In the genomic region with DNA sequence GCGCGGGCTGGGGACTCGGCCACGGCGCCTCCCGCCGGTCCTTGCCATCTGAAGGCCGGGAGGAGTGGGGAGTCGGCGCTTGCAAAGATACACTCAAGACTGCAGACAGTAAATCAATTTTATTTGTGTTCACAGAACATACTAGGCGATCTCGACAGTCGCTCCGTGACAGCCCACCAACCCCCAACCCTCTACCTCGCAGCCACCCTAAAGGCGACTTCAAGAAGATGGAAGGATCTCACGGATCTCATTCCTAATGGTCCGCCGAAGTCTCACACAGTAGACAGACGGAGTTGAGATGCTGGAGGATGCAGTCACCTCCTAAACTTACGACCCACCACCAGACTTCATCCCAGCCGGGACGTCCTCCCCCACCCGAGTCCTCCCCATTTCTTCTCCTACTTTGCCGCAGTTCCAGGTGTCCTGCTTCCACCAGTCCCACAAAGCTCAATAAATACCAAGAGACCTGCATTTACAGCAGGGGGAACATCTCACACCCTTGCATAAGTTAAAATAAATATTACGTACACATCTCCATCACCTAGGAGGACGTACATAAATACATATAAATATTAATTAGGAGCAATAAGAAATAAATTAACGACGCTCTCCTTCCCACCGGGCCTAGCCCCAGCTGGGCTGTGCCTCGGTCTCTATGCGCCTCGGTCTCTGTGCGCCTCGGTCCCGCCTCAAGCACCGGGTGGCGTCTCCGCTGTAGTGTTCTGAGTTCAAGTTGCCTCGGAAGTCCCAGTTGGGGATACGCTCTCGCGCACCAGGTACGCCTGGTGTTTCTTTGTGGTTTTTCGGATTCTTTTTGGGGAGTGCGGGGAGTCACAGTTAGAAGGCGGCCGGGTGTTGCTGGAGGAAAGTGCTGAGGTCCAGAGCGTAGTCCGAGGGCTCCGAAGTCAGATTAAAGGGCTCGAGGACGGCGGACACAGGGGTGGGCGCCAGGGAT, we compare ENCODE assay signal across 1 cellular context.
A peak's percentile ranks its signal among the peaks of the same experiment; 100 is the strongest.
TF ChIP-seq lines count a peak whose summit lies in the region.

No MANE protein-coding gene starts in this region.

TF ChIP-seq in HEK293, 187 proteins besides CTCF, POLR2A, EP300 and RAD21 (continued from another document):
- TF ChIP-seq, protein P1, sequence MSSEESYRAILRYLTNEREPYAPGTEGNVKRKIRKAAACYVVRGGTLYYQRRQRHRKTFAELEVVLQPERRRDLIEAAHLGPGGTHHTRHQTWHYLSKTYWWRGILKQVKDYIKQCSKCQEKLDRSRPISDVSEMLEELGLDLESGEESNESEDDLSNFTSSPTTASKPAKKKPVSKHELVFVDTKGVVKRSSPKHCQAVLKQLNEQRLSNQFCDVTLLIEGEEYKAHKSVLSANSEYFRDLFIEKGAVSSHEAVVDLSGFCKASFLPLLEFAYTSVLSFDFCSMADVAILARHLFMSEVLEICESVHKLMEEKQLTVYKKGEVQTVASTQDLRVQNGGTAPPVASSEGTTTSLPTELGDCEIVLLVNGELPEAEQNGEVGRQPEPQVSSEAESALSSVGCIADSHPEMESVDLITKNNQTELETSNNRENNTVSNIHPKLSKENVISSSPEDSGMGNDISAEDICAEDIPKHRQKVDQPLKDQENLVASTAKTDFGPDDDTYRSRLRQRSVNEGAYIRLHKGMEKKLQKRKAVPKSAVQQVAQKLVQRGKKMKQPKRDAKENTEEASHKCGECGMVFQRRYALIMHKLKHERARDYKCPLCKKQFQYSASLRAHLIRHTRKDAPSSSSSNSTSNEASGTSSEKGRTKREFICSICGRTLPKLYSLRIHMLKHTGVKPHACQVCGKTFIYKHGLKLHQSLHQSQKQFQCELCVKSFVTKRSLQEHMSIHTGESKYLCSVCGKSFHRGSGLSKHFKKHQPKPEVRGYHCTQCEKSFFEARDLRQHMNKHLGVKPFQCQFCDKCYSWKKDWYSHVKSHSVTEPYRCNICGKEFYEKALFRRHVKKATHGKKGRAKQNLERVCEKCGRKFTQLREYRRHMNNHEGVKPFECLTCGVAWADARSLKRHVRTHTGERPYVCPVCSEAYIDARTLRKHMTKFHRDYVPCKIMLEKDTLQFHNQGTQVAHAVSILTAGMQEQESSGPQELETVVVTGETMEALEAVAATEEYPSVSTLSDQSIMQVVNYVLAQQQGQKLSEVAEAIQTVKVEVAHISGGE (tag by site-specific recombination; conservative IDR thresholded peaks at IDR 0.05; ENCODE audit: low read depth), result peak; percentile 50; the same call in 1 of the 2 replicates
